ENCODE assay signal across 8 cellular contexts in genomic region chr20:63651942-63652191, GRCh38. TPM values are rescaled to one million over a fixed set of nuclear protein-coding genes. Genes with fewer than 3 reads are reported as not detected.
DNase-seq lines count a peak whose midpoint lies in the region; ATAC-seq and TF ChIP-seq lines count a peak whose summit lies in the region.

No MANE protein-coding gene starts in this region.

- no peak overlapping the region for H4K8ac ChIP-seq in H9 (replicated peaks; ENCODE audit: insufficient read length, low read depth, low read length)

- H4K20me1 ChIP-seq in H9 (ENCODE audit: control insufficient read depth, insufficient read depth, insufficient read length), result no peaks in the 10 kb centered on the region

- H3K79me1 ChIP-seq in H9 (ENCODE audit: insufficient read depth, low read depth, low read length, poor library complexity, severe bottlenecking), result no peaks in the 10 kb centered on the region

- H3K9me3 Mint-ChIP-seq in H9, result no peaks in the 10 kb centered on the region
- H3K9me3 Mint-ChIP-seq in WTC11, result no peaks in the 10 kb centered on the region

- H3K4me2 ChIP-seq in H9 (ENCODE audit: insufficient read depth, insufficient read length, low read length), result peak overlapping the region; percentile 16

- no peak overlapping the region for H3K4ac ChIP-seq in H9 (ENCODE audit: low read depth, low read length)

- no peaks in the 10 kb centered on the region for H3K36me3 ChIP-seq in gastrocnemius medialis

- intact Hi-C loops in gastrocnemius medialis (cut with DNase I; ENCODE audit: low total_unique reads), result no loop called here

- no peak for TF ChIP-seq CTCF in H9 (conservative IDR thresholded peaks at IDR 0.05)
- no peak for TF ChIP-seq CTCF in WTC11 (IDR thresholded peaks at IDR 0.05)
- no peak for TF ChIP-seq CTCF in foreskin fibroblast (IDR thresholded peaks at IDR 0.05; ENCODE audit: low read depth, low read length)
- TF ChIP-seq CTCF in gastrocnemius medialis (IDR thresholded peaks at IDR 0.05 in 4 of 5, conservative IDR thresholded peaks at IDR 0.05 in 1 of 5), result no peak
- TF ChIP-seq CTCF in GM10266 (IDR thresholded peaks at IDR 0.05; ENCODE audit: control insufficient read depth, insufficient read depth, low read depth, missing control alignments), result no peak

- no peak overlapping the region for H3K14ac ChIP-seq in H9 (ENCODE audit: insufficient read depth, low read length)

- in situ Hi-C loops in gastrocnemius medialis (cut with MboI; ENCODE audit: low sequenced_read_pairs in 4 of 4), result loop anchor here in 1 of 4 donors (10.0 kb wide), 1 partner anchor 63 kb away; no protein-coding TSS in a partner anchor

- no peaks in the 10 kb centered on the region for H3K27me3 ChIP-seq in H9 (ENCODE audit: insufficient read depth, low read length)
- peaks cover 15 to 21% (median 18%) of the 10 kb centered on the region in 3 donors for H3K27me3 ChIP-seq in gastrocnemius medialis

- H2AK5ac ChIP-seq in H9 (ENCODE audit: insufficient read length, low read length), result no peak overlapping the region

- WGBS in H9 (ENCODE audit: extremely low coverage, insufficient read length, low lambda C conversion rate), result no CpG with 5 or more reads among the region's 11 CpGs

- no peaks in the 10 kb centered on the region for H3K79me2 ChIP-seq in H9 (ENCODE audit: insufficient read depth, low read length)

- H4K5ac ChIP-seq in H9 (ENCODE audit: insufficient read length, low read depth, low read length), result no peak overlapping the region

- H3K9ac ChIP-seq in H9 (ENCODE audit: extremely low read depth, insufficient read length, low read length), result no peak overlapping the region

- H4K91ac ChIP-seq in H9 (ENCODE audit: insufficient read length, low read depth, low read length), result no peak overlapping the region

- no peak overlapping the region for H2BK12ac ChIP-seq in H9 (ENCODE audit: insufficient read length, low read depth, low read length)

- H2BK20ac ChIP-seq in H9 (ENCODE audit: low read depth, low read length, poor library complexity, severe bottlenecking), result no peak overlapping the region

- POLR2A ChIA-PET in WTC11 (lab: Charles Lee), result interaction anchor here (3.1 kb wide), 1 partner anchor 10 kb away, joined by 23 read pairs; no protein-coding TSS in a partner anchor

- ATAC-seq in WTC11 (no peak), gastrocnemius medialis (no peak)

- H3K27ac ChIP-seq in H9 (ENCODE audit: insufficient read length, low read depth, low read length) (no peak overlapping the region), gastrocnemius medialis (no peak overlapping the region)

- peak overlapping the region; percentile 48 to 53 for H3K4me3 ChIP-seq in foreskin fibroblast (ENCODE audit: low read depth in 1 of 2, low read length in 2 of 2)
- peak overlapping the region in 3 of 4 donors; percentile 48 to 57 (median 51) for H3K4me3 ChIP-seq in gastrocnemius medialis

- H2BK120ac ChIP-seq in H9 (ENCODE audit: low read depth, low read length, poor library complexity, severe bottlenecking), result no peak overlapping the region

- no peak overlapping the region for H3T11ph ChIP-seq in H9 (ENCODE audit: low read length)

- no peak overlapping the region for H3K56ac ChIP-seq in H9 (ENCODE audit: insufficient read length, low read depth, low read length)

- no peak overlapping the region for H3K23ac ChIP-seq in H9 (ENCODE audit: insufficient read length, low read depth, low read length)

- no peak overlapping the region for H3K18ac ChIP-seq in H9 (ENCODE audit: insufficient read length, low read depth, low read length)

- DNase-seq in H9, result no peak
- DNase-seq in WTC11 (ENCODE audit: low spot score), result no peak
- DNase-seq in foreskin fibroblast, result no peak
- no peak for DNase-seq in gastrocnemius medialis
- DNase-seq in GM10266 (ENCODE audit: extremely low spot score), result no peak
- DNase-seq in activated CD4-positive, CD25-positive, alpha-beta regulatory T cell treated with anti-CD3 and anti-CD28 coated beads, Interleukin-2, amount 50 U/mL, for 72 hours, result no peak
- DNase-seq in HUDEP-2 (lab: John Stamatoyannopoulos, UW; ENCODE audit: unreplicated experiment in 76 of 76), result no peak
- no peak for DNase-seq in KG1 (lab: John Stamatoyannopoulos, UW)

- H3K27ac Mint-ChIP-seq in H9 (no peak overlapping the region), WTC11 (no peak overlapping the region)

- TF ChIP-seq POLR2A in gastrocnemius medialis (IDR thresholded peaks at IDR 0.05), result no peak

- H2BK15ac ChIP-seq in H9 (ENCODE audit: low read depth, low read length), result no peak overlapping the region

- H2AFZ ChIP-seq in H9 (ENCODE audit: low read length), result no peak overlapping the region

- H3K36me3 Mint-ChIP-seq in H9 (ENCODE audit: insufficient read depth in 1 of 3, low read depth in 3 of 3) (no peaks in the 10 kb centered on the region; a peak in 2 of 7 replicates), WTC11 (no peaks in the 10 kb centered on the region)

- H3K4me3 Mint-ChIP-seq in H9 (peak overlapping the region; percentile 68 to 84), WTC11 (peak overlapping the region; percentile 70)

- H3K4me1 Mint-ChIP-seq in H9 (peaks cover 15 to 16% of the 10 kb centered on the region in 2 experiments), WTC11 (peaks cover 16% of the 10 kb centered on the region)

- H3K4me1 ChIP-seq in H9 (ENCODE audit: insufficient read depth, low read length), result no peaks in the 10 kb centered on the region
- peaks cover 6 to 12% of the 10 kb centered on the region in 2 donors for H3K4me1 ChIP-seq in gastrocnemius medialis

- peaks cover 5% of the 10 kb centered on the region for H3K27me3 Mint-ChIP-seq in H9 (ENCODE audit: low read depth)
- H3K27me3 Mint-ChIP-seq in WTC11 (ENCODE audit: low read depth), result peaks cover 3% of the 10 kb centered on the region; the same call in 1 of the 2 replicates

- no peaks in the 10 kb centered on the region for H3K9me3 ChIP-seq in H9 (ENCODE audit: control insufficient read depth, low read depth, low read length)
- no peaks in the 10 kb centered on the region for H3K9me3 ChIP-seq in gastrocnemius medialis

- peaks cover 4% of the 10 kb centered on the region for H3K23me2 ChIP-seq in H9 (ENCODE audit: insufficient read length, low read depth, low read length, poor library complexity, severe bottlenecking)

- CTCF ChIA-PET in WTC11 (lab: Charles Lee), result interaction anchor here (0.9 to 4.0 kb wide), 4 partner anchors 10 to 115 kb away, joined by 3 to 50 read pairs (median 5); partner anchors contain the start of genes ARFRP1, PTK6 and ZGPAT

- H2BK5ac ChIP-seq in H9 (ENCODE audit: insufficient read length, low read length), result no peak overlapping the region

TF ChIP-seq in WTC11, 78 proteins besides CTCF, POLR2A, EP300 and RAD21:
- TF ChIP-seq ELF4 (CRISPR knock-in tag; IDR thresholded peaks at IDR 0.05; ENCODE audit: low read depth), result no peak

RNA-seq across cellular contexts. Expression of gene STMN3, which starts 1.4 kb away (rescaled TPM):
- total RNA-seq in H9 (2021) (54.0 and 58.4 TPM in 2 replicates), WTC11 (2021) (53.0 to 65.6 TPM (median 53.4 TPM) in 3 replicates), gastrocnemius medialis (1 to 10 TPM in 1 of 4 donors, under 1 TPM in 3; 0.51 to 1.9 (median 0.88) TPM)

RNA-seq across cellular contexts. Expression of gene RTEL1, which starts 6.2 kb away (rescaled TPM):
- total RNA-seq in H9 (2021), result 33.4 and 36.5 TPM in 2 replicates
- 39.3 to 44.9 TPM (median 40.5 TPM) in 3 replicates for total RNA-seq in WTC11 (2021)
- 1 to 10 TPM; 2.4 to 9.1 (median 6.0) TPM for total RNA-seq in gastrocnemius medialis

RNA-seq across cellular contexts. Expression of gene GMEB2, which starts 25.0 kb away (rescaled TPM):
- 14.3 and 14.8 TPM in 2 replicates for total RNA-seq in H9 (2021)
- 14.1 to 14.8 TPM (median 14.2 TPM) in 3 replicates for total RNA-seq in WTC11 (2021)
- total RNA-seq in gastrocnemius medialis, result 10 to 100 TPM in 1 of 4 donors, 1 to 10 TPM in 3; 6.1 to 14.3 (median 6.8) TPM

RNA-seq across cellular contexts. Expression of gene TNFRSF6B, which starts 44.6 kb away (rescaled TPM):
- total RNA-seq in H9 (2021) (0.86 TPM in 1 of 2 replicates, not detected in the other), WTC11 (2021) (not detected in 3 replicates), gastrocnemius medialis (1 to 10 TPM; 1.2 to 4.8 (median 3.1) TPM)

RNA-seq across cellular contexts. Expression of gene ARFRP1, which starts 55.9 kb away (rescaled TPM):
- total RNA-seq in H9 (2021), result 39.5 and 42.7 TPM in 2 replicates
- total RNA-seq in WTC11 (2021), result 24.3 to 30.2 TPM (median 27.4 TPM) in 3 replicates
- total RNA-seq in gastrocnemius medialis, result 10 to 100 TPM; 26.9 to 35.1 (median 27.8) TPM

Comparison
In these comparisons a context has a peak if more than half of its experiments do, and no peak if none do; other contexts are left out.
1. RNA of gene STMN3, which starts 1.4 kb away (total RNA-seq): 53.0 to 65.6 TPM in WTC11 and 54.0 to 58.4 TPM in H9; 0.51 to 1.9 TPM in gastrocnemius medialis; every median in the first group is over 10 times any median in the second.